14 cellular contexts compared by ENCODE assay signal in genomic region chr4:14348506-14348905, GRCh38.
"Had no signal": no experiment of that assay in that cellular context is flagged by ENCODE, and none has a peak within 500 bp of the region (broad histone marks: within the 10 kb centered on the region; RNA-seq: fewer than 3 reads in every experiment).

No MANE protein-coding gene starts in this region.

- H3K4me3 Mint-ChIP-seq: activated CD4-positive, alpha-beta memory T cell treated with anti-CD3 and anti-CD28 coated beads, Interleukin-2, amount 10 ng/mL, durations not matched to agents 7 days and 5 days; activated naive CD8-positive, alpha-beta T cell treated with anti-CD3 and anti-CD28 coated beads, Interleukin-2, amount 10 ng/mL, durations not matched to agents 7 days and 5 days; activated T-cell treated with anti-CD3 and anti-CD28 coated beads, Interleukin-2, amount 50 U/mL, for 72 hours; central memory CD8-positive, alpha-beta T cell; dendritic cell treated with granulocyte-macrophage colony-stimulating factor and Interleukin-4, amounts not matched to agents 40 ng/mL and 50 ng/mL, for 4 days; stimulated activated naive CD8-positive, alpha-beta T cell treated with anti-CD3 and anti-CD28 coated beads, Interleukin-15, Interleukin-2, amounts not matched to agents 100 ng/mL and 50 ng/mL, for 24 hours had no signal

- H3K27ac ChIP-seq: gastroesophageal sphincter, testis, upper lobe of right lung had no signal

- H3K27ac Mint-ChIP-seq: activated CD4-positive, alpha-beta memory T cell treated with anti-CD3 and anti-CD28 coated beads, Interleukin-2, amount 10 ng/mL, durations not matched to agents 7 days and 5 days; activated naive CD8-positive, alpha-beta T cell treated with anti-CD3 and anti-CD28 coated beads, Interleukin-2, amount 10 ng/mL, durations not matched to agents 7 days and 5 days; activated T-cell treated with anti-CD3 and anti-CD28 coated beads, Interleukin-2, amount 50 U/mL, for 72 hours; dendritic cell treated with granulocyte-macrophage colony-stimulating factor and Interleukin-4, amounts not matched to agents 40 ng/mL and 50 ng/mL, for 4 days; stimulated activated naive CD8-positive, alpha-beta T cell treated with anti-CD3 and anti-CD28 coated beads, Interleukin-15, Interleukin-2, amounts not matched to agents 100 ng/mL and 50 ng/mL, for 24 hours had no signal

- ATAC-seq: activated T-cell treated with anti-CD3 and anti-CD28 coated beads, Interleukin-2, amount 50 U/mL, for 72 hours; gastroesophageal sphincter; upper lobe of right lung had no signal

- H3K27me3 ChIP-seq: gastroesophageal sphincter, testis, upper lobe of right lung had no signal

- H3K27me3 Mint-ChIP-seq: activated CD4-positive, alpha-beta memory T cell treated with anti-CD3 and anti-CD28 coated beads, Interleukin-2, amount 10 ng/mL, durations not matched to agents 7 days and 5 days; activated naive CD8-positive, alpha-beta T cell treated with anti-CD3 and anti-CD28 coated beads, Interleukin-2, amount 10 ng/mL, durations not matched to agents 7 days and 5 days; central memory CD8-positive, alpha-beta T cell; stimulated activated naive CD8-positive, alpha-beta T cell treated with anti-CD3 and anti-CD28 coated beads, Interleukin-15, Interleukin-2, amounts not matched to agents 100 ng/mL and 50 ng/mL, for 24 hours had no signal

- H3K4me1 ChIP-seq: testis, upper lobe of right lung had no signal

- H3K36me3 ChIP-seq: gastroesophageal sphincter, upper lobe of right lung had no signal

- H3K4me1 Mint-ChIP-seq: activated CD4-positive, alpha-beta memory T cell treated with anti-CD3 and anti-CD28 coated beads, Interleukin-2, amount 10 ng/mL, durations not matched to agents 7 days and 5 days; activated naive CD8-positive, alpha-beta T cell treated with anti-CD3 and anti-CD28 coated beads, Interleukin-2, amount 10 ng/mL, durations not matched to agents 7 days and 5 days; central memory CD8-positive, alpha-beta T cell had no signal

- H3K36me3 Mint-ChIP-seq: activated naive CD8-positive, alpha-beta T cell treated with anti-CD3 and anti-CD28 coated beads, Interleukin-2, amount 10 ng/mL, durations not matched to agents 7 days and 5 days had no signal

- DNase-seq: activated CD4-positive, alpha-beta memory T cell treated with anti-CD3 and anti-CD28 coated beads, Interleukin-2, amount 10 ng/mL, durations not matched to agents 7 days and 5 days; activated CD4-positive, CD25-positive, alpha-beta regulatory T cell treated with anti-CD3 and anti-CD28 coated beads, Interleukin-2, amount 50 U/mL, for 72 hours; activated naive CD8-positive, alpha-beta T cell treated with anti-CD3 and anti-CD28 coated beads, Interleukin-2, amount 10 ng/mL, durations not matched to agents 7 days and 5 days; activated T-cell treated with anti-CD3 and anti-CD28 coated beads, Interleukin-2, amount 50 U/mL, for 72 hours; aorta; kidney glomerular epithelial cell; stimulated activated CD4-positive, alpha-beta T cell treated with anti-CD3 and anti-CD28 coated beads, Interleukin-15, amount 100 ng/mL, for 24 hours; stimulated activated CD4-positive, alpha-beta T cell treated with anti-CD3 and anti-CD28 coated beads, Interleukin-4, amount 100 ng/mL, for 24 hours; testis; upper lobe of right lung had no signal

- H3K9me3 Mint-ChIP-seq: activated CD4-positive, alpha-beta memory T cell treated with anti-CD3 and anti-CD28 coated beads, Interleukin-2, amount 10 ng/mL, durations not matched to agents 7 days and 5 days; activated naive CD8-positive, alpha-beta T cell treated with anti-CD3 and anti-CD28 coated beads, Interleukin-2, amount 10 ng/mL, durations not matched to agents 7 days and 5 days; central memory CD8-positive, alpha-beta T cell; stimulated activated naive CD8-positive, alpha-beta T cell treated with anti-CD3 and anti-CD28 coated beads, Interleukin-15, Interleukin-2, amounts not matched to agents 100 ng/mL and 50 ng/mL, for 24 hours had no signal

- H3K4me3 ChIP-seq: gastroesophageal sphincter, testis, upper lobe of right lung had no signal

- H3K9me3 ChIP-seq: gastroesophageal sphincter, testis, upper lobe of right lung had no signal
